ENCODE assay signal across 24 cellular contexts in the genomic region with DNA sequence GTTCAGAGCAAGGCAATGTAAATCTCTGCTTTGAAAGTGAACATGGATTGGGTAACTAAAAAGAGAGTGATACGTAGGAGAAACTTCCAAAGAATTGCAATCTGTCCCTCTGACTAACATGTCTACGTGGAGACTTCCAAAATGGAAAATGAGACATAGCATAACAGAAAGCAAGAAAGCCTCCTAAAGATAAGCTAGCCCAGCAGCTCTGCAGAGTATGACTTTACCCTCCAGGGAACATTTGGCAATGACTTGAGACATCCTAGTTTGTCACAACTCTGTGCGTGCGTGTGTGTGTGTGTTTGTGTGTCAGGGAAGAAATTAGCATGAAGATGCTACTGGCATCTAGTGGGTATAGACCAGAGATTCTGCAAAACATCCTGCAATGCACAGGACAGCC.
DNase-seq lines count a peak whose midpoint lies in the region; ATAC-seq and TF ChIP-seq lines count a peak whose summit lies in the region.
"Had no signal": no experiment of that assay in that cellular context is flagged by ENCODE, and none has a peak within 500 bp of the region (broad histone marks: within the 10 kb centered on the region; RNA-seq: fewer than 3 reads in every experiment).

No MANE protein-coding gene starts in this region.

- no peaks in the 10 kb centered on the region for H3K79me1 ChIP-seq in IMR-90 (ENCODE audit: low read depth in 1 of 2, low read length in 2 of 2)

- no peak overlapping the region for H3K18ac ChIP-seq in IMR-90 (ENCODE audit: low read depth, low read length)

- H3K36me3 ChIP-seq in IMR-90 (ENCODE audit: control insufficient read depth, insufficient read depth, low read length) = no peaks in the 10 kb centered on the region
- no peaks in the 10 kb centered on the region for H3K36me3 ChIP-seq in Caco-2 (ENCODE audit: control insufficient read depth, insufficient read depth, low read length)
- H3K36me3 ChIP-seq: tibial artery had no signal

- H2AFZ ChIP-seq in IMR-90 (replicated peaks; ENCODE audit: low read length, poor library complexity) = no peak overlapping the region

- TF ChIP-seq CTCF in AG09309 (IDR thresholded peaks at IDR 0.05; ENCODE audit: control insufficient read depth, insufficient read depth, low read depth, low read length, missing control alignments) (no peak), IMR-90 (conservative IDR thresholded peaks at IDR 0.05; ENCODE audit: low read depth, low read length) (no peak), epithelial cell of esophagus (IDR thresholded peaks at IDR 0.05; ENCODE audit: insufficient read depth, low read depth, low read length, missing control alignments) (no peak), Caco-2 (IDR thresholded peaks at IDR 0.05; ENCODE audit: insufficient read depth in 1 of 2, low read depth in 1 of 2, low read length in 1 of 2, severe bottlenecking in 1 of 2, unreplicated experiment in 1 of 2) (no peak)

- H3K14ac ChIP-seq in IMR-90 (replicated peaks; ENCODE audit: low read depth, low read length) = no peak overlapping the region

- no peak overlapping the region for H2BK20ac ChIP-seq in IMR-90 (ENCODE audit: low read depth, low read length)

- H4K5ac ChIP-seq in IMR-90 (ENCODE audit: low read depth, low read length) = no peak overlapping the region

- H3K4me1 Mint-ChIP-seq in Caco-2 (ENCODE audit: low read depth, unreplicated experiment) = no peaks in the 10 kb centered on the region
- H3K4me1 Mint-ChIP-seq: activated CD4-positive, alpha-beta T cell treated with anti-CD3 and anti-CD28 coated beads, Interleukin-2, amount 10 ng/mL, durations not matched to agents 24 days and 14 days; IgD-negative memory B cell; memory B cell; stimulated activated naive CD8-positive, alpha-beta T cell treated with anti-CD3 and anti-CD28 coated beads, Interleukin-15, amount 100 ng/mL, for 72 hours had no signal

- no peaks in the 10 kb centered on the region; the same call in 1 of the 2 replicates for H3K4me1 ChIP-seq in IMR-90 (ENCODE audit: control insufficient read depth, insufficient read depth, low read length)
- no peaks in the 10 kb centered on the region for H3K4me1 ChIP-seq in Caco-2
- H3K4me1 ChIP-seq: psoas muscle, tibial artery had no signal

- 0 out of 2 replicates have a peak, but pooled peaks cover 7% of the 10 kb centered on the region for H3K9me1 ChIP-seq in IMR-90 (ENCODE audit: insufficient read depth, low read length)

- H2AK9ac ChIP-seq in IMR-90 (replicated peaks; ENCODE audit: low read depth, low read length, poor library complexity) = no peak overlapping the region

- no peak overlapping the region for H2BK5ac ChIP-seq in IMR-90 (ENCODE audit: low read depth, low read length, poor library complexity, severe bottlenecking)

- H2BK15ac ChIP-seq in IMR-90 (ENCODE audit: low read depth, low read length) = no peak overlapping the region

- H2AK5ac ChIP-seq in IMR-90 (ENCODE audit: low read depth, low read length) = no peak overlapping the region

- DNase-seq in AG09309 (ENCODE audit: low read depth) (peak; percentile 43), IMR-90 (peak; percentile 75), epithelial cell of esophagus (ENCODE audit: low read depth) (peak; percentile 11), occipital lobe (lab: John Stamatoyannopoulos, UW) (peak; percentile 35), OCI-M1 (lab: John Stamatoyannopoulos, UW) (no peak), COLO668 (lab: John Stamatoyannopoulos, UW; ENCODE audit: unreplicated experiment) (no peak), Caco-2 (no peak)
- DNase-seq: activated CD4-positive, alpha-beta T cell treated with anti-CD3 and anti-CD28 coated beads, Interleukin-2, amount 10 ng/mL, durations not matched to agents 24 days and 14 days; activated gamma-delta T cell treated with Interleukin-2 at 50 U/mL for 16 hours; activated T-cell treated with anti-CD3 and anti-CD28 coated beads, Interleukin-2, amount 50 U/mL, for 24 hours; effector CD8-positive, alpha-beta T cell; erythroblast; H7; NCI-H1105 treated with DMSO at 0.1 percent for 48 hours; NCI-H2029; NCI-H526 treated with DMSO at 0.1 percent for 48 hours; psoas muscle; stimulated activated naive CD8-positive, alpha-beta T cell treated with anti-CD3 and anti-CD28 coated beads, Interleukin-15, amount 100 ng/mL, for 72 hours; T1000; tibial artery had no signal

- intact Hi-C loops in IMR-90 (cut with micrococcal nuclease) (no loop called here), Caco-2 (cut with micrococcal nuclease; ENCODE audit: unreplicated experiment) (no loop called here)

- CTCF ChIA-PET in IMR-90 (lab: Yijun Ruan, JAX) = no interaction called here
- CTCF ChIA-PET in Caco-2 (lab: Charles Lee) = no interaction called here

- no peaks in the 10 kb centered on the region for H3K9me3 Mint-ChIP-seq in Caco-2 (ENCODE audit: unreplicated experiment)
- H3K9me3 Mint-ChIP-seq: activated CD4-positive, alpha-beta T cell treated with anti-CD3 and anti-CD28 coated beads, Interleukin-2, amount 10 ng/mL, durations not matched to agents 24 days and 14 days; memory B cell had no signal

- H3K27me3 ChIP-seq in IMR-90 (ENCODE audit: control insufficient read depth, insufficient read depth, low read length) = no peaks in the 10 kb centered on the region
- H3K27me3 ChIP-seq in Caco-2 (replicated peaks; ENCODE audit: control insufficient read depth, insufficient read depth, low read length) = no peaks in the 10 kb centered on the region
- H3K27me3 ChIP-seq: tibial artery had no signal

- H3K4ac ChIP-seq in IMR-90 (ENCODE audit: low read depth, low read length) = no peak overlapping the region

- H4K91ac ChIP-seq in IMR-90 (ENCODE audit: insufficient read depth, low read depth, low read length) = no peak overlapping the region

- ATAC-seq in IMR-90 (ENCODE audit: low read depth) (peak; percentile 51), HG03565 (IDR thresholded peaks at IDR 0.05; ENCODE audit: unreplicated experiment) (no peak)
- ATAC-seq: psoas muscle; stimulated activated naive CD8-positive, alpha-beta T cell treated with anti-CD3 and anti-CD28 coated beads, Interleukin-15, amount 100 ng/mL, for 72 hours had no signal

- H3K27ac Mint-ChIP-seq in Caco-2 (ENCODE audit: unreplicated experiment) = no peak overlapping the region
- H3K27ac Mint-ChIP-seq: activated CD4-positive, alpha-beta T cell treated with anti-CD3 and anti-CD28 coated beads, Interleukin-2, amount 10 ng/mL, durations not matched to agents 24 days and 14 days; activated T-cell treated with anti-CD3 and anti-CD28 coated beads, Interleukin-2, amount 50 U/mL, for 24 hours; IgD-negative memory B cell; memory B cell; stimulated activated naive CD8-positive, alpha-beta T cell treated with anti-CD3 and anti-CD28 coated beads, Interleukin-15, amount 100 ng/mL, for 72 hours had no signal

- no peak overlapping the region for H3K23ac ChIP-seq in IMR-90 (ENCODE audit: low read depth, low read length)

- H3K4me3 ChIP-seq in AG09309 (ENCODE audit: control insufficient read depth, low read depth, low read length) = no peak overlapping the region
- no peak overlapping the region for H3K4me3 ChIP-seq in IMR-90 (ENCODE audit: insufficient read depth, low read depth, low read length)
- no peak overlapping the region for H3K4me3 ChIP-seq in epithelial cell of esophagus (ENCODE audit: low read length)
- no peak overlapping the region for H3K4me3 ChIP-seq in Caco-2 (ENCODE audit: low read depth, low read length)
- H3K4me3 ChIP-seq: psoas muscle, tibial artery had no signal

- H2BK120ac ChIP-seq in IMR-90 (ENCODE audit: low read depth, low read length) = no peak overlapping the region

- H3K27ac ChIP-seq in IMR-90 (ENCODE audit: insufficient read depth, low read length) = no peak overlapping the region
- H3K27ac ChIP-seq: C4-2B, psoas muscle, tibial artery had no signal

- POLR2A ChIA-PET in IMR-90 (lab: Charles Lee; ENCODE audit: unreplicated experiment) (no interaction called here), Caco-2 (lab: Charles Lee) (no interaction called here)

- H3K27me3 Mint-ChIP-seq in Caco-2 (ENCODE audit: insufficient read depth, unreplicated experiment) = peaks cover 2% of the 10 kb centered on the region
- H3K27me3 Mint-ChIP-seq: activated CD4-positive, alpha-beta T cell treated with anti-CD3 and anti-CD28 coated beads, Interleukin-2, amount 10 ng/mL, durations not matched to agents 24 days and 14 days; IgD-negative memory B cell; memory B cell; stimulated activated naive CD8-positive, alpha-beta T cell treated with anti-CD3 and anti-CD28 coated beads, Interleukin-15, amount 100 ng/mL, for 72 hours had no signal

- H3K4me3 Mint-ChIP-seq in Caco-2 (ENCODE audit: unreplicated experiment) = no peak overlapping the region
- H3K4me3 Mint-ChIP-seq: activated CD4-positive, alpha-beta T cell treated with anti-CD3 and anti-CD28 coated beads, Interleukin-2, amount 10 ng/mL, durations not matched to agents 24 days and 14 days; activated T-cell treated with anti-CD3 and anti-CD28 coated beads, Interleukin-2, amount 50 U/mL, for 24 hours; IgD-negative memory B cell; memory B cell; stimulated activated naive CD8-positive, alpha-beta T cell treated with anti-CD3 and anti-CD28 coated beads, Interleukin-15, amount 100 ng/mL, for 72 hours had no signal

- BruUV-seq in IMR-90 (replicated peaks; lab: Mats Ljungman, UMichigan) (no TSS peak), Caco-2 (replicated peaks; lab: Mats Ljungman, UMichigan) (no TSS peak)

- TF ChIP-seq POLR2A in IMR-90 (IDR thresholded peaks at IDR 0.05; ENCODE audit: low read depth, low read length) = no peak

- dilution Hi-C loops in IMR-90 (cut with HindIII; ENCODE audit: low sequenced_read_pairs, unreplicated experiment) = no loop called here

- no peak overlapping the region for H3K56ac ChIP-seq in IMR-90 (ENCODE audit: extremely low read depth, insufficient read depth, low read length)

- no CpG with 5 or more reads among the region's 4 CpGs for WGBS in IMR-90 (ENCODE audit: extremely low coverage in 2 of 2, insufficient read length in 1 of 2), 2 experiments

- in situ Hi-C loops in IMR-90 (cut with MboI; ENCODE audit: low sequenced_read_pairs) = no loop called here

- H3K9ac ChIP-seq in IMR-90 (ENCODE audit: low read depth, low read length) = no peak overlapping the region

- no peak overlapping the region for H4K8ac ChIP-seq in IMR-90 (ENCODE audit: low read depth in 2 of 2, low read length in 2 of 2)

- H3K4me2 ChIP-seq in IMR-90 (ENCODE audit: low read depth, low read length) = no peak overlapping the region

- TF ChIP-seq RAD21 in IMR-90 (IDR thresholded peaks at IDR 0.05; ENCODE audit: low read length) = no peak

- H3K36me3 Mint-ChIP-seq in Caco-2 (ENCODE audit: insufficient read depth, unreplicated experiment) = no peaks in the 10 kb centered on the region
- H3K36me3 Mint-ChIP-seq: IgD-negative memory B cell, memory B cell had no signal

- H3K9me3 ChIP-seq in IMR-90 (ENCODE audit: control insufficient read depth, insufficient read depth, low read length) (no peaks in the 10 kb centered on the region), Caco-2 (no peaks in the 10 kb centered on the region)
- H3K9me3 ChIP-seq: psoas muscle, tibial artery had no signal

- no peaks in the 10 kb centered on the region for H4K20me1 ChIP-seq in IMR-90 (ENCODE audit: insufficient read depth, low read length)

TF ChIP-seq in IMR-90, 13 proteins besides CTCF, POLR2A, EP300 and RAD21:
- TF ChIP-seq SMC3 (IDR thresholded peaks at IDR 0.05; ENCODE audit: low read depth, low read length) (no peak), CEBPB (IDR thresholded peaks at IDR 0.05; ENCODE audit: low read depth, low read length) (peak; percentile 61)

Comparison
In these comparisons a context has a peak if more than half of its experiments do, and no peak if none do; other contexts are left out.
1. DNase-seq: peak in AG09309 (single experiment), IMR-90 (single experiment), epithelial cell of esophagus (single experiment) and occipital lobe (single experiment); none in OCI-M1 (single experiment), COLO668 (single experiment) and Caco-2 (0 of 2).